ENCODE assay signal across 8 cellular contexts in the genomic region with DNA sequence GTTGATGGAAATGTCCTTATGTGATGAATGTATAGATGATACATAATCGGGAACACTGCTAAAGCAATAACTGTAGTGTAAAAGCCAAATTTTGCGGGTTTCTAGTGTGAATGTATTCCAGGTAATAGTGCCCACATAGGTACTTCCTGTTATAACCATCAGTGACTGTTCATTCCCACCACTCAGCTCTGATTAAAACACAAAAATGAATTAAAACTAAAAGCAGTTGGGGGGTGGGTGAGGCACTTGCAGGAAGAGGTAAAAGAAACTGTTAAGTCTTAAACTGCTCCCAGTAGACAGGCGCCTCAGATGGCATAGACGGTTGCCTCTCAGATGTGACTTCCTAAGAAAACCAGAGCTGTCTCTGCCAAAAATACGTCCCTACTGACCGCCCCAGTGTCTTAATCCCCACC. TPM values are rescaled to one million over a fixed set of nuclear protein-coding genes. Genes with fewer than 3 reads are reported as not detected.
DNase-seq lines count a peak whose midpoint lies in the region; ATAC-seq and TF ChIP-seq lines count a peak whose summit lies in the region.

No MANE protein-coding gene starts in this region.

- peak overlapping the region; percentile 87 for H3K4me3 ChIP-seq in AG10803 (ENCODE audit: low read length)

- H3K36me3 Mint-ChIP-seq in natural killer cell, result no peaks in the 10 kb centered on the region

- peak overlapping the region; percentile 92 for H3K27ac ChIP-seq in angular gyrus (ENCODE audit: low read depth, low read length)

- TF ChIP-seq CTCF in AG10803 (conservative IDR thresholded peaks at IDR 0.05; ENCODE audit: low read length) (no peak), natural killer cell (IDR thresholded peaks at IDR 0.05) (no peak)

- no peaks in the 10 kb centered on the region for H3K27me3 Mint-ChIP-seq in natural killer cell (ENCODE audit: low read depth in 2 of 2)

- H3K4me1 Mint-ChIP-seq in natural killer cell, result peaks cover 17 to 34% of the 10 kb centered on the region in 2 donors

- in situ Hi-C loops in KBM-7 (cut with MboI; ENCODE audit: low pct_unique_long_range_greater_than_20kb, low sequenced_read_pairs), result loop anchor here (25.0 kb wide), 1 partner anchor 265 kb away; a partner anchor contains a TSS

- intact Hi-C loops in natural killer cell (cut with micrococcal nuclease), result loop anchor here (1.0 to 10.0 kb wide), 3 partner anchors 26 to 177 kb away; no protein-coding TSS in a partner anchor

- DNase-seq in AG10803 (ENCODE audit: low read depth) (no peak), KBM-7 (peak; percentile 46), natural killer cell (no peak), AG08395 (ENCODE audit: low spot score) (no peak), GOT3 (lab: John Stamatoyannopoulos, UW) (no peak), inferior parietal cortex (ENCODE audit: extremely low spot score) (no peak)

- no peaks in the 10 kb centered on the region for H3K9me3 Mint-ChIP-seq in natural killer cell

- ATAC-seq in natural killer cell (peak in 1 of 3 donors; percentile 2), HG02973 (IDR thresholded peaks at IDR 0.05; ENCODE audit: unreplicated experiment) (no peak)

- H3K27ac Mint-ChIP-seq in natural killer cell, result peak overlapping the region; percentile 95 to 96

- H3K4me3 Mint-ChIP-seq in natural killer cell, result peak overlapping the region; percentile 93

RNA-seq across cellular contexts. Expression of a gene that starts 0.9 kb away (rescaled TPM):
- 10 to 100 TPM in 2 of 3 donors, 1 to 10 TPM in 1; 7.0 to 10.8 (median 10.5) TPM for total RNA-seq in natural killer cell
